35 cellular contexts compared by ENCODE assay signal in genomic region chr7:44197487-44197886, GRCh38. TPM values are rescaled to one million over a fixed set of nuclear protein-coding genes. Genes with fewer than 3 reads are reported as not detected.
"Had no signal": no experiment of that assay in that cellular context is flagged by ENCODE, and none has a peak within 500 bp of the region (broad histone marks: within the 10 kb centered on the region; RNA-seq: fewer than 3 reads in every experiment).

No MANE protein-coding gene starts in this region.

- H3K27ac Mint-ChIP-seq: activated B cell treated with CpG ODN at 0.5 μM for 24 hours; activated CD4-positive, alpha-beta memory T cell treated with anti-CD3 and anti-CD28 coated beads for 36 hours; activated CD8-positive, alpha-beta memory T cell treated with anti-CD3 and anti-CD28 coated beads, Interleukin-2, amount 10 ng/mL, durations not matched to agents 7 days and 5 days; activated CD8-positive, alpha-beta T cell treated with anti-CD3 and anti-CD28 coated beads, Interleukin-2, amount 10 ng/mL, durations not matched to agents 7 days and 5 days; activated naive CD4-positive, alpha-beta T cell treated with anti-CD3 and anti-CD28 coated beads for 36 hours; activated naive CD4-positive, alpha-beta T cell treated with anti-CD3 and anti-CD28 coated beads, Interleukin-2, amount 50 U/mL, for 24 hours; activated naive CD8-positive, alpha-beta T cell treated with anti-CD3 and anti-CD28 coated beads for 36 hours; activated naive CD8-positive, alpha-beta T cell treated with anti-CD3 and anti-CD28 coated beads, Interleukin-2, amount 50 U/mL, for 24 hours; activated T-helper 1 cell treated with anti-CD3 and anti-CD28 coated beads, Interleukin-12 subunit alpha, Interleukin-12 subunit beta, Interleukin-2, Interleukin-4 antibody, amounts not matched to agents 30 ng/mL and 10 ng/mL and 1 ng/mL, durations not matched to agents 14 hours and 24 hours and 36 hours; activated T-helper 2 cell treated with anti-CD3 and anti-CD28 coated beads, Interferon-gamma antibody, Interleukin-2, Interleukin-4, amounts not matched to agents 10 μg/mL and 5 μg/mL and 100 μg/mL, durations not matched to agents 14 hours and 24 hours and 36 hours; effector memory CD8-positive, alpha-beta T cell; T-helper 1 cell treated with Interleukin-12 subunit alpha and Interleukin-12 subunit beta and Interleukin-4 antibody, amounts not matched to agents 30 μg/mL and 1 μg/mL, for 36 hours; T-helper 2 cell treated with Interferon-gamma antibody and Interleukin-4, amounts not matched to agents 5 μg/mL and 100 μg/mL, for 36 hours had no signal

- H3K36me3 ChIP-seq: adrenal gland, esophagus muscularis mucosa, gastrocnemius medialis, heart right ventricle had no signal

- H3K4me1 ChIP-seq: foreskin keratinocyte had no signal

- DNase-seq: activated B cell treated with CpG ODN at 0.5 μM for 24 hours; activated CD4-positive, alpha-beta memory T cell treated with anti-CD3 and anti-CD28 coated beads for 36 hours; activated CD4-positive, alpha-beta T cell treated with anti-CD3 and anti-CD28 coated beads for 48 hours; activated CD8-positive, alpha-beta memory T cell treated with anti-CD3 and anti-CD28 coated beads, Interleukin-2, amount 10 ng/mL, durations not matched to agents 7 days and 5 days; activated CD8-positive, alpha-beta memory T cell treated with anti-CD3 and anti-CD28 coated beads, Interleukin-2, amount 50 U/mL, for 4 hours; activated CD8-positive, alpha-beta T cell treated with anti-CD3 and anti-CD28 coated beads, Interleukin-2, amount 10 ng/mL, durations not matched to agents 7 days and 5 days; activated naive CD4-positive, alpha-beta T cell treated with anti-CD3 and anti-CD28 coated beads for 36 hours; activated naive CD8-positive, alpha-beta T cell treated with anti-CD3 and anti-CD28 coated beads for 36 hours; activated naive CD8-positive, alpha-beta T cell treated with anti-CD3 and anti-CD28 coated beads, Interleukin-2, amount 50 U/mL, for 24 hours; activated T-cell treated with anti-CD3 and anti-CD28 coated beads, Interleukin-2, amount 50 U/mL, for 1 hour; activated T-cell treated with anti-CD3 and anti-CD28 coated beads, Interleukin-2, amount 50 U/mL, for 48 hours; adrenal gland; amygdala; aorta; body of pancreas; caudate nucleus; cortex of kidney; dermis blood vessel endothelial cell; effector CD4-positive, alpha-beta T cell; effector memory CD8-positive, alpha-beta T cell; erythroblast; foreskin keratinocyte; gastrocnemius medialis; heart right ventricle; T1000; WERI-Rb-1 had no signal

- H3K27ac ChIP-seq: adrenal gland, body of pancreas, esophagus muscularis mucosa, foreskin keratinocyte, gastrocnemius medialis, heart right ventricle had no signal

- ATAC-seq: activated CD4-positive, CD25-positive, alpha-beta regulatory T cell treated with anti-CD3 and anti-CD28 coated beads, Interleukin-2, amount 50 U/mL, for 24 hours; activated CD8-positive, alpha-beta memory T cell treated with anti-CD3 and anti-CD28 coated beads, Interleukin-2, amount 10 ng/mL, durations not matched to agents 7 days and 5 days; activated CD8-positive, alpha-beta T cell treated with anti-CD3 and anti-CD28 coated beads, Interleukin-2, amount 10 ng/mL, durations not matched to agents 7 days and 5 days; activated naive CD8-positive, alpha-beta T cell treated with anti-CD3 and anti-CD28 coated beads, Interleukin-2, amount 50 U/mL, for 24 hours; body of pancreas; effector memory CD8-positive, alpha-beta T cell; foreskin keratinocyte; gastrocnemius medialis; heart right ventricle had no signal

- H3K4me3 ChIP-seq: adrenal gland, body of pancreas, esophagus muscularis mucosa, gastrocnemius medialis, heart right ventricle had no signal

- H3K9me3 Mint-ChIP-seq: activated B cell treated with CpG ODN at 0.5 μM for 24 hours; activated CD4-positive, alpha-beta memory T cell treated with anti-CD3 and anti-CD28 coated beads for 36 hours; activated naive CD4-positive, alpha-beta T cell treated with anti-CD3 and anti-CD28 coated beads, Interleukin-2, amount 50 U/mL, for 24 hours; activated naive CD8-positive, alpha-beta T cell treated with anti-CD3 and anti-CD28 coated beads, Interleukin-2, amount 50 U/mL, for 24 hours; activated T-helper 1 cell treated with anti-CD3 and anti-CD28 coated beads, Interleukin-12 subunit alpha, Interleukin-12 subunit beta, Interleukin-2, Interleukin-4 antibody, amounts not matched to agents 30 ng/mL and 10 ng/mL and 1 ng/mL, durations not matched to agents 14 hours and 24 hours and 36 hours; activated T-helper 2 cell treated with anti-CD3 and anti-CD28 coated beads, Interferon-gamma antibody, Interleukin-2, Interleukin-4, amounts not matched to agents 10 μg/mL and 5 μg/mL and 100 μg/mL, durations not matched to agents 14 hours and 24 hours and 36 hours; effector memory CD8-positive, alpha-beta T cell; T-helper 1 cell treated with Interleukin-12 subunit alpha and Interleukin-12 subunit beta and Interleukin-4 antibody, amounts not matched to agents 30 μg/mL and 1 μg/mL, for 36 hours; T-helper 2 cell treated with Interferon-gamma antibody and Interleukin-4, amounts not matched to agents 5 μg/mL and 100 μg/mL, for 36 hours had no signal

- H3K36me3 Mint-ChIP-seq: activated CD4-positive, alpha-beta memory T cell treated with anti-CD3 and anti-CD28 coated beads for 36 hours; activated CD8-positive, alpha-beta memory T cell treated with anti-CD3 and anti-CD28 coated beads, Interleukin-2, amount 10 ng/mL, durations not matched to agents 7 days and 5 days had no signal

- H3K27me3 ChIP-seq: body of pancreas, foreskin keratinocyte, gastrocnemius medialis had no signal

- H3K4me3 Mint-ChIP-seq: activated B cell treated with CpG ODN at 0.5 μM for 24 hours; activated CD4-positive, alpha-beta memory T cell treated with anti-CD3 and anti-CD28 coated beads for 36 hours; activated CD8-positive, alpha-beta memory T cell treated with anti-CD3 and anti-CD28 coated beads, Interleukin-2, amount 10 ng/mL, durations not matched to agents 7 days and 5 days; activated CD8-positive, alpha-beta T cell treated with anti-CD3 and anti-CD28 coated beads, Interleukin-2, amount 10 ng/mL, durations not matched to agents 7 days and 5 days; activated naive CD4-positive, alpha-beta T cell treated with anti-CD3 and anti-CD28 coated beads for 36 hours; activated naive CD4-positive, alpha-beta T cell treated with anti-CD3 and anti-CD28 coated beads, Interleukin-2, amount 50 U/mL, for 24 hours; activated naive CD8-positive, alpha-beta T cell treated with anti-CD3 and anti-CD28 coated beads for 36 hours; activated naive CD8-positive, alpha-beta T cell treated with anti-CD3 and anti-CD28 coated beads, Interleukin-2, amount 50 U/mL, for 24 hours; activated T-helper 1 cell treated with anti-CD3 and anti-CD28 coated beads, Interleukin-12 subunit alpha, Interleukin-12 subunit beta, Interleukin-2, Interleukin-4 antibody, amounts not matched to agents 30 ng/mL and 10 ng/mL and 1 ng/mL, durations not matched to agents 14 hours and 24 hours and 36 hours; effector memory CD8-positive, alpha-beta T cell; T-helper 1 cell treated with Interleukin-12 subunit alpha and Interleukin-12 subunit beta and Interleukin-4 antibody, amounts not matched to agents 30 μg/mL and 1 μg/mL, for 36 hours; T-helper 2 cell treated with Interferon-gamma antibody and Interleukin-4, amounts not matched to agents 5 μg/mL and 100 μg/mL, for 36 hours had no signal

- H3K9me3 ChIP-seq: adrenal gland, body of pancreas, esophagus muscularis mucosa, gastrocnemius medialis, heart right ventricle had no signal

RNA-seq across cellular contexts. Expression of gene GCK, which starts 8.2 kb away (rescaled TPM):
- total RNA-seq: activated CD8-positive, alpha-beta T cell treated with anti-CD3 and anti-CD28 coated beads, Interleukin-2, amount 10 ng/mL, durations not matched to agents 7 days and 5 days; dermis blood vessel endothelial cell had no signal

RNA-seq across cellular contexts. Expression of gene MYL7, which starts 56.4 kb away (rescaled TPM):
- total RNA-seq: activated B cell treated with CpG ODN at 0.5 μM for 24 hours; activated CD4-positive, alpha-beta memory T cell treated with anti-CD3 and anti-CD28 coated beads for 36 hours; activated CD8-positive, alpha-beta memory T cell treated with anti-CD3 and anti-CD28 coated beads for 36 hours; activated CD8-positive, alpha-beta memory T cell treated with anti-CD3 and anti-CD28 coated beads, Interleukin-2, amount 10 ng/mL, durations not matched to agents 7 days and 5 days; activated CD8-positive, alpha-beta T cell treated with anti-CD3 and anti-CD28 coated beads, Interleukin-2, amount 10 ng/mL, durations not matched to agents 7 days and 5 days; activated naive CD4-positive, alpha-beta T cell treated with anti-CD3 and anti-CD28 coated beads for 36 hours; activated naive CD8-positive, alpha-beta T cell treated with anti-CD3 and anti-CD28 coated beads for 36 hours; activated T-helper 1 cell treated with anti-CD3 and anti-CD28 coated beads, Interleukin-12 subunit alpha, Interleukin-12 subunit beta, Interleukin-2, Interleukin-4 antibody, amounts not matched to agents 30 ng/mL and 10 ng/mL and 1 ng/mL, durations not matched to agents 14 hours and 24 hours and 36 hours; activated T-helper 2 cell treated with anti-CD3 and anti-CD28 coated beads, Interferon-gamma antibody, Interleukin-2, Interleukin-4, amounts not matched to agents 10 μg/mL and 5 μg/mL and 100 μg/mL, durations not matched to agents 14 hours and 24 hours and 36 hours; adrenal gland; aorta; body of pancreas; chondrocyte; dermis blood vessel endothelial cell; esophagus muscularis mucosa; foreskin keratinocyte had no signal
- polyA plus RNA-seq: foreskin keratinocyte had no signal
